22 cellular contexts compared by ENCODE assay signal in the genomic region with DNA sequence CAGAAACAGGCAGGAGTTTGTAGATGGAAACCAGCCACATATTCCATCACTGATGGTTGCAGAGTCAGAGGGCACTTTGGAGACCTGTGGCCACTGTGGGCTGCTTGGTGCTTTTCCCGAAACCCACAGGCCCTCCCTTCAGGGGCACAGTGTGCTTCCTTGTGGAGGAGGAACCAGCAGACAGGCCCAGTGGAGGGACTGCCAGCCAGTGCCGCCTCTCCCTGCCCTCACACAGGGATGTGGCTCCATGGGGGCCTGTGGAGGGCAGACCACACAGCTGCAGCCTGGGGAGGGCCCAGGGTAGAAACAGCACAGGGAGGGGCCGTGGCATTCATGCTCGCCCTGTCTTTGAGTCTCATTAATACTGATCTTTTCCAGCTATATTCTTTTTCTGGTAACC. TPM values are rescaled to one million over a fixed set of nuclear protein-coding genes. Genes with fewer than 3 reads are reported as not detected.
A peak's percentile ranks its signal among the peaks of the same experiment; 100 is the strongest.
DNase-seq lines count a peak whose midpoint lies in the region; ATAC-seq and TF ChIP-seq lines count a peak whose summit lies in the region.
"Had no signal": no experiment of that assay in that cellular context is flagged by ENCODE, and none has a peak within 500 bp of the region (broad histone marks: within the 10 kb centered on the region; RNA-seq: fewer than 3 reads in every experiment).

No MANE protein-coding gene starts in this region.

- H3K9me3 ChIP-seq in colonic mucosa (no peaks in the 10 kb centered on the region), aorta (ENCODE audit: control insufficient read depth, low read length) (no peaks in the 10 kb centered on the region)
- H3K9me3 ChIP-seq: BE2C had no signal

- peaks cover 39% of the 10 kb centered on the region for H3K36me3 Mint-ChIP-seq in activated T-cell treated with anti-CD3 and anti-CD28 coated beads, Interleukin-2, amount 50 U/mL, for 24 hours (ENCODE audit: low read depth)
- H3K36me3 Mint-ChIP-seq in activated T-cell treated with anti-CD3 and anti-CD28 coated beads, Interleukin-2, amount 50 U/mL, for 72 hours (ENCODE audit: insufficient read depth in 2 of 2): peaks cover 0 to 4% of the 10 kb centered on the region in 2 donors
- H3K36me3 Mint-ChIP-seq in progenitor cell of endocrine pancreas (ENCODE audit: insufficient read depth): peaks cover 7% of the 10 kb centered on the region

- DNase-seq in activated T-cell treated with anti-CD3 and anti-CD28 coated beads, Interleukin-2, amount 50 U/mL, for 24 hours: peak; percentile 3
- DNase-seq in activated T-cell treated with anti-CD3 and anti-CD28 coated beads, Interleukin-2, amount 50 U/mL, for 72 hours: no peak
- DNase-seq in colonic mucosa (peak; percentile 12), posterior vena cava (ENCODE audit: low spot score) (peak; percentile 49), aorta (peak; percentile 8 to 32), AG08396 (ENCODE audit: low spot score) (no peak), progenitor cell of endocrine pancreas (ENCODE audit: low spot score, unreplicated experiment) (no peak)
- DNase-seq in activated CD4-positive, alpha-beta T cell treated with anti-CD3 and anti-CD28 coated beads, Interleukin-2, amount 50 U/mL, for 1 hour: no peak
- DNase-seq: BE2C; CD4-positive, CD25-positive, alpha-beta regulatory T cell; GM23248; H7; NCI-H1092; NCI-H1417 treated with DMSO at 0.1 percent for 48 hours; NCI-H1694 treated with DMSO at 0.1 percent for 48 hours; NCI-H2081; NCI-H2227 treated with DMSO at 0.1 percent for 48 hours; NCI-H526 treated with DMSO at 0.1 percent for 48 hours; RPMI8226; SHP77 treated with DMSO at 0.1 percent for 48 hours had no signal

- no peaks in the 10 kb centered on the region for H3K4me1 Mint-ChIP-seq in activated T-cell treated with anti-CD3 and anti-CD28 coated beads, Interleukin-2, amount 50 U/mL, for 24 hours (ENCODE audit: low read depth)
- H3K4me1 Mint-ChIP-seq in activated T-cell treated with anti-CD3 and anti-CD28 coated beads, Interleukin-2, amount 50 U/mL, for 72 hours (ENCODE audit: low read depth): no peaks in the 10 kb centered on the region
- no peaks in the 10 kb centered on the region for H3K4me1 Mint-ChIP-seq in progenitor cell of endocrine pancreas (ENCODE audit: low read depth)

- H3K4me3 ChIP-seq in colonic mucosa (no peak overlapping the region), aorta (ENCODE audit: low read length in 2 of 2) (no peak overlapping the region)
- H3K4me3 ChIP-seq: GM23248 had no signal

- TF ChIP-seq CTCF in colonic mucosa (IDR thresholded peaks at IDR 0.05): no peak
- TF ChIP-seq CTCF in progenitor cell of endocrine pancreas (IDR thresholded peaks at IDR 0.05; ENCODE audit: unreplicated experiment): no peak

- H3K9me3 Mint-ChIP-seq in activated T-cell treated with anti-CD3 and anti-CD28 coated beads, Interleukin-2, amount 50 U/mL, for 24 hours: no peaks in the 10 kb centered on the region
- H3K9me3 Mint-ChIP-seq in activated T-cell treated with anti-CD3 and anti-CD28 coated beads, Interleukin-2, amount 50 U/mL, for 72 hours: no peaks in the 10 kb centered on the region
- no peaks in the 10 kb centered on the region for H3K9me3 Mint-ChIP-seq in progenitor cell of endocrine pancreas (ENCODE audit: low read depth)
- H3K9me3 Mint-ChIP-seq: CD4-positive, CD25-positive, alpha-beta regulatory T cell had no signal

- H3K27me3 Mint-ChIP-seq in activated T-cell treated with anti-CD3 and anti-CD28 coated beads, Interleukin-2, amount 50 U/mL, for 24 hours: no peaks in the 10 kb centered on the region
- H3K27me3 Mint-ChIP-seq in activated T-cell treated with anti-CD3 and anti-CD28 coated beads, Interleukin-2, amount 50 U/mL, for 72 hours (ENCODE audit: low read depth): no peaks in the 10 kb centered on the region
- no peaks in the 10 kb centered on the region for H3K27me3 Mint-ChIP-seq in progenitor cell of endocrine pancreas
- H3K27me3 Mint-ChIP-seq: CD4-positive, CD25-positive, alpha-beta regulatory T cell had no signal

- H3K27ac Mint-ChIP-seq in activated T-cell treated with anti-CD3 and anti-CD28 coated beads, Interleukin-2, amount 50 U/mL, for 24 hours: no peak overlapping the region
- no peak overlapping the region for H3K27ac Mint-ChIP-seq in activated T-cell treated with anti-CD3 and anti-CD28 coated beads, Interleukin-2, amount 50 U/mL, for 72 hours
- H3K27ac Mint-ChIP-seq in progenitor cell of endocrine pancreas: no peak overlapping the region
- H3K27ac Mint-ChIP-seq: CD4-positive, CD25-positive, alpha-beta regulatory T cell had no signal

- H3K27me3 ChIP-seq in colonic mucosa (no peaks in the 10 kb centered on the region), aorta (ENCODE audit: control insufficient read depth in 1 of 2, insufficient read depth in 2 of 2, low read length in 1 of 2) (no peaks in the 10 kb centered on the region)
- H3K27me3 ChIP-seq: BE2C had no signal

- no peak overlapping the region for H3K4me3 Mint-ChIP-seq in activated T-cell treated with anti-CD3 and anti-CD28 coated beads, Interleukin-2, amount 50 U/mL, for 24 hours
- H3K4me3 Mint-ChIP-seq in activated T-cell treated with anti-CD3 and anti-CD28 coated beads, Interleukin-2, amount 50 U/mL, for 72 hours: no peak overlapping the region
- no peak overlapping the region for H3K4me3 Mint-ChIP-seq in progenitor cell of endocrine pancreas (ENCODE audit: low read depth)
- H3K4me3 Mint-ChIP-seq: CD4-positive, CD25-positive, alpha-beta regulatory T cell had no signal

- WGBS in aorta, 2 donors: 96 to 98% methylated on average over 4 of the region's 4 CpGs

- no peak for ATAC-seq in activated T-cell treated with anti-CD3 and anti-CD28 coated beads, Interleukin-2, amount 50 U/mL, for 72 hours (replicated peaks in 1 of 2)
- ATAC-seq in aorta (ENCODE audit: low FRiP score): no peak

- H3K27ac ChIP-seq in colonic mucosa: no peak overlapping the region
- no peak overlapping the region for H3K27ac ChIP-seq in aorta (ENCODE audit: low read depth in 1 of 2, low read length in 2 of 2)
- H3K27ac ChIP-seq: 22Rv1, GM23248, KMS-11 had no signal

- H3K36me3 ChIP-seq in colonic mucosa (no peaks in the 10 kb centered on the region), aorta (ENCODE audit: control insufficient read depth in 1 of 2, insufficient read depth in 2 of 2, low read length in 1 of 2) (no peaks in the 10 kb centered on the region)

- no peak overlapping the region for H3K9ac ChIP-seq in colonic mucosa (ENCODE audit: low read depth in 2 of 2, low read length in 2 of 2)
- H3K9ac ChIP-seq: GM23248, KMS-11 had no signal

- intact Hi-C loops in colonic mucosa (cut with DNase I) (no loop called here), posterior vena cava (cut with DNase I) (no loop called here), aorta (cut with DNase I) (no loop called here)

- no peaks in the 10 kb centered on the region for H3K4me1 ChIP-seq in colonic mucosa
- H3K4me1 ChIP-seq in aorta (ENCODE audit: control insufficient read depth in 1 of 2, insufficient read depth in 2 of 2, low read length in 2 of 2): no peaks in the 10 kb centered on the region
- H3K4me1 ChIP-seq: BE2C had no signal

RNA-seq across cellular contexts. Expression of a gene that starts 35.2 kb away (rescaled TPM):
- total RNA-seq in activated T-cell treated with anti-CD3 and anti-CD28 coated beads, Interleukin-2, amount 50 U/mL, for 72 hours: 10 to 100 TPM; 18.6 to 18.7 TPM
- total RNA-seq in colonic mucosa: 10 to 100 TPM in 1 of 2 donors, 1 to 10 TPM in 1; 3.8 to 21.0 TPM
- 1 to 10 TPM; 1.9 to 2.4 TPM for total RNA-seq in posterior vena cava
- 1 to 10 TPM; 2.2 to 6.5 TPM for total RNA-seq in aorta
- polyA plus RNA-seq in aorta: under 1 TPM in 1 of 2 donors, not detected in 1; 0.82 TPM
- total RNA-seq in progenitor cell of endocrine pancreas: 24.8 and 26.9 TPM in 2 replicates

RNA-seq across cellular contexts. Expression of a gene that starts 45.8 kb away (rescaled TPM):
- under 1 TPM; 0.29 to 0.32 TPM for total RNA-seq in activated T-cell treated with anti-CD3 and anti-CD28 coated beads, Interleukin-2, amount 50 U/mL, for 72 hours
- total RNA-seq in colonic mucosa: 1 to 10 TPM; 1.7 to 4.0 TPM
- total RNA-seq in posterior vena cava: 10 to 100 TPM in 1 of 2 donors, 1 to 10 TPM in 1; 9.8 to 10.8 TPM
- 1 to 10 TPM; 5.6 to 9.8 TPM for total RNA-seq in aorta
- polyA plus RNA-seq in aorta: 1 to 10 TPM; 2.5 to 4.7 TPM
- total RNA-seq in progenitor cell of endocrine pancreas: 2.6 and 2.9 TPM in 2 replicates
- total RNA-seq: GM23248 had no signal
- polyA plus RNA-seq: GM23248 had no signal

Comparison
In these comparisons a context has a peak if more than half of its experiments do, and no peak if none do; other contexts are left out.
1. DNase-seq: peak in activated T-cell treated with anti-CD3 and anti-CD28 coated beads, Interleukin-2, amount 50 U/mL, for 24 hours (single experiment), colonic mucosa (single experiment), posterior vena cava (single experiment) and aorta (2 of 2); none in activated T-cell treated with anti-CD3 and anti-CD28 coated beads, Interleukin-2, amount 50 U/mL, for 72 hours (0 of 2), activated CD4-positive, alpha-beta T cell treated with anti-CD3 and anti-CD28 coated beads, Interleukin-2, amount 50 U/mL, for 1 hour (single experiment), AG08396 (single experiment) and progenitor cell of endocrine pancreas (single experiment).